In the genomic region with DNA sequence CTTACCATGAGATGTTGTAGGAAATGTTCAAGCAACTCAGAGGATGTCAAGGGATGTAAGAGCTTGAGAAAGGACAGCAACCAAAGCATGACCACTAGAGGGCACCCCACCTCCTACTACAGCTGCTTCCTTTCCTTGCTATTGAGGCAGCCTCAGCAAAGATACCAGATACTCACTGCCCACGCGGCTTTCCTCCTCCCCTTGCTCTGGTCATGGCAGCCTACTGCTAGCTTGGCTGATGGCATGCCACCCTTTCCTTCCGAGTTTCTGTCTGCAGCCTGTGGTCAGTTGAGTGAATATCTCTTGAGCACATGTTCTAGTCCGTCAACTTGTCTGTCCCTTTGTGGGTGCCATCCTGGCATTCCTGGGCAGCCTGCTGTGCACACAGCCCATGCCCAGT, we compare ENCODE assay signal across 1 cellular context.
TF ChIP-seq lines count a peak whose summit lies in the region.

No MANE protein-coding gene starts in this region.

TF ChIP-seq in K562, 482 proteins besides CTCF, POLR2A, EP300 and RAD21:
- TF ChIP-seq ETV1 (tag; conservative IDR thresholded peaks at IDR 0.05; ENCODE audit: low read depth) (0 out of 2 replicates have a peak, but pooled peaks have one; percentile 29), YBX1 (IDR thresholded peaks at IDR 0.05) (no peak), FOXA3 (CRISPR knock-in tag; conservative IDR thresholded peaks at IDR 0.05 in 1 of 2, IDR thresholded peaks at IDR 0.05 in 1 of 2) (no peak), KHSRP (IDR thresholded peaks at IDR 0.05) (no peak), ETS2 (tag; IDR thresholded peaks at IDR 0.05; ENCODE audit: borderline replicate concordance, poor library complexity, severe bottlenecking) (no peak), MYC (IDR thresholded peaks at IDR 0.05; ENCODE audit: low read depth, low read length) (0 out of 2 replicates have a peak, but pooled peaks have one; percentile 47), MYC (CRISPR knock-in tag; IDR thresholded peaks at IDR 0.05; ENCODE audit: borderline replicate concordance, low read depth) (no peak), BHLHE40 (IDR thresholded peaks at IDR 0.05; ENCODE audit: low read length) (0 out of 2 replicates have a peak, but pooled peaks have one; percentile 24), PHF21A (IDR thresholded peaks at IDR 0.05; ENCODE audit: borderline replicate concordance, low read depth) (no peak), KLF16 (IDR thresholded peaks at IDR 0.05) (peak; percentile 46; the same call in 1 of the 2 replicates), RFX1 (IDR thresholded peaks at IDR 0.05) (no peak), CSDE1 (IDR thresholded peaks at IDR 0.05) (0 out of 4 replicates have a peak, but pooled peaks of 1 of the 2 experiments have one; percentile 22), ZNF696 (CRISPR knock-in tag; conservative IDR thresholded peaks at IDR 0.05) (no peak), SMAD4 (CRISPR knock-in tag; conservative IDR thresholded peaks at IDR 0.05) (no peak), CREM (IDR thresholded peaks at IDR 0.05; ENCODE audit: low read depth) (peak; percentile 34; the same call in 1 of the 2 replicates), MEF2D (tag; conservative IDR thresholded peaks at IDR 0.05; ENCODE audit: low read depth) (no peak), DACH1 (IDR thresholded peaks at IDR 0.05; ENCODE audit: partially characterized antibody) (peak; percentile 42), STAT5A (IDR thresholded peaks at IDR 0.05; ENCODE audit: borderline replicate concordance, low read length) (no peak), HDGF (IDR thresholded peaks at IDR 0.05) (0 out of 2 replicates have a peak, but pooled peaks have one; percentile 62), SMC3 (conservative IDR thresholded peaks at IDR 0.05; ENCODE audit: insufficient read depth, low read depth, low read length) (peak; percentile 89), CBFA2T3 (IDR thresholded peaks at IDR 0.05) (no peak), MYNN (IDR thresholded peaks at IDR 0.05) (0 out of 2 replicates have a peak, but pooled peaks have one; percentile 20), MYNN (CRISPR knock-in tag; IDR thresholded peaks at IDR 0.05) (no peak), ZNF23 (CRISPR knock-in tag; IDR thresholded peaks at IDR 0.05) (no peak), JUND (IDR thresholded peaks at IDR 0.05; ENCODE audit: borderline replicate concordance, low read depth, low read length) (peak; percentile 47; the same call in 1 of the 2 replicates), JUND (tag; IDR thresholded peaks at IDR 0.05; ENCODE audit: borderline replicate concordance, low read depth, low read length) (no peak), EGR1 (conservative IDR thresholded peaks at IDR 0.05) (peak; percentile 65), RCOR1 (IDR thresholded peaks at IDR 0.05; ENCODE audit: borderline replicate concordance in 1 of 2, low read depth in 2 of 2, low read length in 2 of 2) (peak in 1 of 2 experiments; percentile 68; a peak in 1 of 4 replicates), SP2 (IDR thresholded peaks at IDR 0.05; ENCODE audit: extremely low read depth, low read depth, low read length, poor library complexity, severe bottlenecking) (no peak), CTBP1 (IDR thresholded peaks at IDR 0.05; ENCODE audit: borderline replicate concordance) (peak; percentile 26; the same call in 1 of the 2 replicates), ZNF316 (IDR thresholded peaks at IDR 0.05) (no peak)
- TF ChIP-seq, protein P1, sequence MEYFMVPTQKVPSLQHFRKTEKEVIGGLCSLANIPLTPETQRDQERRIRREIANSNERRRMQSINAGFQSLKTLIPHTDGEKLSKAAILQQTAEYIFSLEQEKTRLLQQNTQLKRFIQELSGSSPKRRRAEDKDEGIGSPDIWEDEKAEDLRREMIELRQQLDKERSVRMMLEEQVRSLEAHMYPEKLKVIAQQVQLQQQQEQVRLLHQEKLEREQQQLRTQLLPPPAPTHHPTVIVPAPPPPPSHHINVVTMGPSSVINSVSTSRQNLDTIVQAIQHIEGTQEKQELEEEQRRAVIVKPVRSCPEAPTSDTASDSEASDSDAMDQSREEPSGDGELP (CRISPR knock-in tag; IDR thresholded peaks at IDR 0.05; ENCODE audit: borderline replicate concordance) = peak; percentile 43; the same call in 1 of the 2 replicates
- TF ChIP-seq, protein P2, sequence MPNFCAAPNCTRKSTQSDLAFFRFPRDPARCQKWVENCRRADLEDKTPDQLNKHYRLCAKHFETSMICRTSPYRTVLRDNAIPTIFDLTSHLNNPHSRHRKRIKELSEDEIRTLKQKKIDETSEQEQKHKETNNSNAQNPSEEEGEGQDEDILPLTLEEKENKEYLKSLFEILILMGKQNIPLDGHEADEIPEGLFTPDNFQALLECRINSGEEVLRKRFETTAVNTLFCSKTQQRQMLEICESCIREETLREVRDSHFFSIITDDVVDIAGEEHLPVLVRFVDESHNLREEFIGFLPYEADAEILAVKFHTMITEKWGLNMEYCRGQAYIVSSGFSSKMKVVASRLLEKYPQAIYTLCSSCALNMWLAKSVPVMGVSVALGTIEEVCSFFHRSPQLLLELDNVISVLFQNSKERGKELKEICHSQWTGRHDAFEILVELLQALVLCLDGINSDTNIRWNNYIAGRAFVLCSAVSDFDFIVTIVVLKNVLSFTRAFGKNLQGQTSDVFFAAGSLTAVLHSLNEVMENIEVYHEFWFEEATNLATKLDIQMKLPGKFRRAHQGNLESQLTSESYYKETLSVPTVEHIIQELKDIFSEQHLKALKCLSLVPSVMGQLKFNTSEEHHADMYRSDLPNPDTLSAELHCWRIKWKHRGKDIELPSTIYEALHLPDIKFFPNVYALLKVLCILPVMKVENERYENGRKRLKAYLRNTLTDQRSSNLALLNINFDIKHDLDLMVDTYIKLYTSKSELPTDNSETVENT (CRISPR knock-in tag; IDR thresholded peaks at IDR 0.05) = 0 out of 2 replicates have a peak, but pooled peaks have one; percentile 30
- TF ChIP-seq, protein P3, sequence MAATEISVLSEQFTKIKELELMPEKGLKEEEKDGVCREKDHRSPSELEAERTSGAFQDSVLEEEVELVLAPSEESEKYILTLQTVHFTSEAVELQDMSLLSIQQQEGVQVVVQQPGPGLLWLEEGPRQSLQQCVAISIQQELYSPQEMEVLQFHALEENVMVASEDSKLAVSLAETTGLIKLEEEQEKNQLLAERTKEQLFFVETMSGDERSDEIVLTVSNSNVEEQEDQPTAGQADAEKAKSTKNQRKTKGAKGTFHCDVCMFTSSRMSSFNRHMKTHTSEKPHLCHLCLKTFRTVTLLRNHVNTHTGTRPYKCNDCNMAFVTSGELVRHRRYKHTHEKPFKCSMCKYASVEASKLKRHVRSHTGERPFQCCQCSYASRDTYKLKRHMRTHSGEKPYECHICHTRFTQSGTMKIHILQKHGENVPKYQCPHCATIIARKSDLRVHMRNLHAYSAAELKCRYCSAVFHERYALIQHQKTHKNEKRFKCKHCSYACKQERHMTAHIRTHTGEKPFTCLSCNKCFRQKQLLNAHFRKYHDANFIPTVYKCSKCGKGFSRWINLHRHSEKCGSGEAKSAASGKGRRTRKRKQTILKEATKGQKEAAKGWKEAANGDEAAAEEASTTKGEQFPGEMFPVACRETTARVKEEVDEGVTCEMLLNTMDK (IDR thresholded peaks at IDR 0.05; ENCODE audit: borderline replicate concordance, insufficient read depth, low read depth, low read length, poor library complexity, severe bottlenecking) = peak; percentile 41
- TF ChIP-seq, protein P4, sequence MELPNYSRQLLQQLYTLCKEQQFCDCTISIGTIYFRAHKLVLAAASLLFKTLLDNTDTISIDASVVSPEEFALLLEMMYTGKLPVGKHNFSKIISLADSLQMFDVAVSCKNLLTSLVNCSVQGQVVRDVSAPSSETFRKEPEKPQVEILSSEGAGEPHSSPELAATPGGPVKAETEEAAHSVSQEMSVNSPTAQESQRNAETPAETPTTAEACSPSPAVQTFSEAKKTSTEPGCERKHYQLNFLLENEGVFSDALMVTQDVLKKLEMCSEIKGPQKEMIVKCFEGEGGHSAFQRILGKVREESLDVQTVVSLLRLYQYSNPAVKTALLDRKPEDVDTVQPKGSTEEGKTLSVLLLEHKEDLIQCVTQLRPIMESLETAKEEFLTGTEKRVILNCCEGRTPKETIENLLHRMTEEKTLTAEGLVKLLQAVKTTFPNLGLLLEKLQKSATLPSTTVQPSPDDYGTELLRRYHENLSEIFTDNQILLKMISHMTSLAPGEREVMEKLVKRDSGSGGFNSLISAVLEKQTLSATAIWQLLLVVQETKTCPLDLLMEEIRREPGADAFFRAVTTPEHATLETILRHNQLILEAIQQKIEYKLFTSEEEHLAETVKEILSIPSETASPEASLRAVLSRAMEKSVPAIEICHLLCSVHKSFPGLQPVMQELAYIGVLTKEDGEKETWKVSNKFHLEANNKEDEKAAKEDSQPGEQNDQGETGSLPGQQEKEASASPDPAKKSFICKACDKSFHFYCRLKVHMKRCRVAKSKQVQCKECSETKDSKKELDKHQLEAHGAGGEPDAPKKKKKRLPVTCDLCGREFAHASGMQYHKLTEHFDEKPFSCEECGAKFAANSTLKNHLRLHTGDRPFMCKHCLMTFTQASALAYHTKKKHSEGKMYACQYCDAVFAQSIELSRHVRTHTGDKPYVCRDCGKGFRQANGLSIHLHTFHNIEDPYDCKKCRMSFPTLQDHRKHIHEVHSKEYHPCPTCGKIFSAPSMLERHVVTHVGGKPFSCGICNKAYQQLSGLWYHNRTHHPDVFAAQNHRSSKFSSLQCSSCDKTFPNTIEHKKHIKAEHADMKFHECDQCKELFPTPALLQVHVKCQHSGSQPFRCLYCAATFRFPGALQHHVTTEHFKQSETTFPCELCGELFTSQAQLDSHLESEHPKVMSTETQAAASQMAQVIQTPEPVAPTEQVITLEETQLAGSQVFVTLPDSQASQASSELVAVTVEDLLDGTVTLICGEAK (IDR thresholded peaks at IDR 0.05) = no peak
- TF ChIP-seq, protein P4 (CRISPR knock-in tag; IDR thresholded peaks at IDR 0.05) = no peak
- TF ChIP-seq, protein P5, sequence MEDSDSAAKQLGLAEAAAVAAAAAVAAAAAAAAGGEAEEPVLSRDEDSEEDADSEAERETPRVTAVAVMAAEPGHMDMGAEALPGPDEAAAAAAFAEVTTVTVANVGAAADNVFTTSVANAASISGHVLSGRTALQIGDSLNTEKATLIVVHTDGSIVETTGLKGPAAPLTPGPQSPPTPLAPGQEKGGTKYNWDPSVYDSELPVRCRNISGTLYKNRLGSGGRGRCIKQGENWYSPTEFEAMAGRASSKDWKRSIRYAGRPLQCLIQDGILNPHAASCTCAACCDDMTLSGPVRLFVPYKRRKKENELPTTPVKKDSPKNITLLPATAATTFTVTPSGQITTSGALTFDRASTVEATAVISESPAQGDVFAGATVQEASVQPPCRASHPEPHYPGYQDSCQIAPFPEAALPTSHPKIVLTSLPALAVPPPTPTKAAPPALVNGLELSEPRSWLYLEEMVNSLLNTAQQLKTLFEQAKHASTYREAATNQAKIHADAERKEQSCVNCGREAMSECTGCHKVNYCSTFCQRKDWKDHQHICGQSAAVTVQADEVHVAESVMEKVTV (CRISPR knock-in tag; IDR thresholded peaks at IDR 0.05) = peak; percentile 68
